2 cellular contexts compared by ENCODE assay signal in genomic region chr2:226564667-226565066, GRCh38.
TF ChIP-seq lines count a peak whose summit lies in the region.

No MANE protein-coding gene starts in this region.

TF ChIP-seq in GM23338, 12 proteins besides CTCF, POLR2A, EP300 and RAD21:
- TF ChIP-seq ZNF462 (CRISPR knock-in tag; IDR thresholded peaks at IDR 0.05) (no peak), EZH2 (IDR thresholded peaks at IDR 0.05; ENCODE audit: low read depth, unreplicated experiment) (no peak), POLR2AphosphoS5 (IDR thresholded peaks at IDR 0.05; ENCODE audit: low read depth) (no peak), NANOG (IDR thresholded peaks at IDR 0.05; ENCODE audit: borderline replicate concordance) (no peak), CREB1 (CRISPR knock-in tag; IDR thresholded peaks at IDR 0.05; ENCODE audit: low read depth) (no peak), ZNF331 (CRISPR knock-in tag; IDR thresholded peaks at IDR 0.05; ENCODE audit: low read depth) (no peak), EZH2phosphoT487 (IDR thresholded peaks at IDR 0.05; ENCODE audit: unreplicated experiment) (no peak), JUNB (IDR thresholded peaks at IDR 0.05; ENCODE audit: unreplicated experiment) (no peak), ZNF114 (CRISPR knock-in tag; IDR thresholded peaks at IDR 0.05) (no peak), STAT1 (IDR thresholded peaks at IDR 0.05; ENCODE audit: unreplicated experiment) (no peak)
- TF ChIP-seq, protein P1, sequence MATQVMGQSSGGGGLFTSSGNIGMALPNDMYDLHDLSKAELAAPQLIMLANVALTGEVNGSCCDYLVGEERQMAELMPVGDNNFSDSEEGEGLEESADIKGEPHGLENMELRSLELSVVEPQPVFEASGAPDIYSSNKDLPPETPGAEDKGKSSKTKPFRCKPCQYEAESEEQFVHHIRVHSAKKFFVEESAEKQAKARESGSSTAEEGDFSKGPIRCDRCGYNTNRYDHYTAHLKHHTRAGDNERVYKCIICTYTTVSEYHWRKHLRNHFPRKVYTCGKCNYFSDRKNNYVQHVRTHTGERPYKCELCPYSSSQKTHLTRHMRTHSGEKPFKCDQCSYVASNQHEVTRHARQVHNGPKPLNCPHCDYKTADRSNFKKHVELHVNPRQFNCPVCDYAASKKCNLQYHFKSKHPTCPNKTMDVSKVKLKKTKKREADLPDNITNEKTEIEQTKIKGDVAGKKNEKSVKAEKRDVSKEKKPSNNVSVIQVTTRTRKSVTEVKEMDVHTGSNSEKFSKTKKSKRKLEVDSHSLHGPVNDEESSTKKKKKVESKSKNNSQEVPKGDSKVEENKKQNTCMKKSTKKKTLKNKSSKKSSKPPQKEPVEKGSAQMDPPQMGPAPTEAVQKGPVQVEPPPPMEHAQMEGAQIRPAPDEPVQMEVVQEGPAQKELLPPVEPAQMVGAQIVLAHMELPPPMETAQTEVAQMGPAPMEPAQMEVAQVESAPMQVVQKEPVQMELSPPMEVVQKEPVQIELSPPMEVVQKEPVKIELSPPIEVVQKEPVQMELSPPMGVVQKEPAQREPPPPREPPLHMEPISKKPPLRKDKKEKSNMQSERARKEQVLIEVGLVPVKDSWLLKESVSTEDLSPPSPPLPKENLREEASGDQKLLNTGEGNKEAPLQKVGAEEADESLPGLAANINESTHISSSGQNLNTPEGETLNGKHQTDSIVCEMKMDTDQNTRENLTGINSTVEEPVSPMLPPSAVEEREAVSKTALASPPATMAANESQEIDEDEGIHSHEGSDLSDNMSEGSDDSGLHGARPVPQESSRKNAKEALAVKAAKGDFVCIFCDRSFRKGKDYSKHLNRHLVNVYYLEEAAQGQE (IDR thresholded peaks at IDR 0.05; ENCODE audit: unreplicated experiment): no peak
- TF ChIP-seq, protein P2, sequence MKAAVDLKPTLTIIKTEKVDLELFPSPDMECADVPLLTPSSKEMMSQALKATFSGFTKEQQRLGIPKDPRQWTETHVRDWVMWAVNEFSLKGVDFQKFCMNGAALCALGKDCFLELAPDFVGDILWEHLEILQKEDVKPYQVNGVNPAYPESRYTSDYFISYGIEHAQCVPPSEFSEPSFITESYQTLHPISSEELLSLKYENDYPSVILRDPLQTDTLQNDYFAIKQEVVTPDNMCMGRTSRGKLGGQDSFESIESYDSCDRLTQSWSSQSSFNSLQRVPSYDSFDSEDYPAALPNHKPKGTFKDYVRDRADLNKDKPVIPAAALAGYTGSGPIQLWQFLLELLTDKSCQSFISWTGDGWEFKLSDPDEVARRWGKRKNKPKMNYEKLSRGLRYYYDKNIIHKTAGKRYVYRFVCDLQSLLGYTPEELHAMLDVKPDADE (IDR thresholded peaks at IDR 0.05): no peak

TF ChIP-seq in H1, 55 proteins besides CTCF, POLR2A, EP300 and RAD21:
- TF ChIP-seq RFX5 (IDR thresholded peaks at IDR 0.05; ENCODE audit: borderline replicate concordance, low read depth, low read length) (no peak), MAFK (IDR thresholded peaks at IDR 0.05; ENCODE audit: low read depth, low read length) (peak; percentile 84)
TF ChIP-seq in H1: peak in this region for 1.
